Comparison of ENCODE assay signal across 1 cellular context in the genomic region with DNA sequence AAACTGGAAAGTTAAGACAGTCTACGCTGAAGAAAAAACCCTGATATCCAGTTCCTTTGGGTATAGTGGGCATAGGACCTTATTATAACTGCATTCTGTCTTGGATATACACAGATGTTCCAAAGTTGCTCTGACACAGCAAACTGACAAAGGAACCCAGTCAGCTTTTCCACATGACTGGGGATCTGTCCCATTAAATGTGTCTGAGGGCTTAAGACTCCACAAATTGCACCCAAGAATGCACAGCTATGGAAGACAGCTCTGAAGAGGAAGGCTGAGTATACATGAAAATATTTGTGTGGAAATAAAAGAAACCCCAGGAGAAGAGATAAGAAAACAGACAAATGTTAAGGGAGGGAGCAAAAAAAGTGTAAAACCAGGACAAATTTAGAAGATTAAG.
TF ChIP-seq lines count a peak whose summit lies in the region.

No MANE protein-coding gene starts in this region.

TF ChIP-seq in endothelial cell of umbilical vein, 7 proteins besides CTCF, POLR2A, EP300 and RAD21 (continued from another document):
- no peak for TF ChIP-seq EZH2 (IDR thresholded peaks at IDR 0.05; ENCODE audit: borderline replicate concordance, low read depth, low read length, severe bottlenecking)
